In genomic region chr4:153223418-153223792, GRCh38 we compare ENCODE assay signal across 8 cellular contexts. TPM values are rescaled to one million over a fixed set of nuclear protein-coding genes. Genes with fewer than 3 reads are reported as not detected.
A peak's percentile ranks its signal among the peaks of the same experiment; 100 is the strongest.
DNase-seq lines count a peak whose midpoint lies in the region; ATAC-seq and TF ChIP-seq lines count a peak whose summit lies in the region.

No MANE protein-coding gene starts in this region.

- in situ Hi-C loops in astrocyte of the cerebellum (cut with HindIII; ENCODE audit: low sequenced_read_pairs), result no loop called here

- H3K27ac ChIP-seq in right lobe of liver, result peak overlapping the region; percentile 86 to 89 (median 89)
- peak overlapping the region; percentile 88 for H3K27ac ChIP-seq in upper lobe of right lung

- intact Hi-C loops in Right ventricle myocardium inferior (cut with DNase I) (loop anchor here (10.0 kb wide), 1 partner anchor 241 kb away; the partner anchor contains the start of gene TMEM131L), cardiac septum (cut with DNase I) (loop anchor here (5.0 to 10.0 kb wide), 3 partner anchors 71 to 241 kb away; partner anchors contain the start of gene TMEM131L), right lobe of liver (cut with DNase I) (no loop called here), upper lobe of right lung (cut with DNase I) (no loop called here)

- DNase-seq in Right ventricle myocardium inferior (ENCODE audit: missing footprints) (no peak), cardiac septum (ENCODE audit: low spot score) (no peak), astrocyte of the cerebellum (ENCODE audit: low read depth) (no peak), right lobe of liver (no peak), upper lobe of right lung (no peak)
- DNase-seq in stimulated activated CD4-positive, alpha-beta T cell treated with anti-CD3 and anti-CD28 coated beads, Interleukin-2, amount 100 ng/mL, for 48 hours, result no peak

- no peak for TF ChIP-seq CTCF in astrocyte of the cerebellum (IDR thresholded peaks at IDR 0.05; ENCODE audit: low read depth, low read length, missing control alignments)
- no peak for TF ChIP-seq CTCF in right lobe of liver (IDR thresholded peaks at IDR 0.05)
- TF ChIP-seq CTCF in upper lobe of right lung (IDR thresholded peaks at IDR 0.05), result no peak

- no peaks in the 10 kb centered on the region for H3K36me3 ChIP-seq in right lobe of liver
- no peaks in the 10 kb centered on the region for H3K36me3 ChIP-seq in upper lobe of right lung

- no peak for TF ChIP-seq POLR2A in right lobe of liver (IDR thresholded peaks at IDR 0.05)

- H3K9me3 ChIP-seq in right lobe of liver (no peaks in the 10 kb centered on the region), upper lobe of right lung (no peaks in the 10 kb centered on the region)

- peak; percentile 37 for ATAC-seq in Right ventricle myocardium inferior
- peak; percentile 15 to 34 (median 18) for ATAC-seq in right lobe of liver
- ATAC-seq in upper lobe of right lung, result no peak
- ATAC-seq in HG03469 (IDR thresholded peaks at IDR 0.05; ENCODE audit: unreplicated experiment), result no peak
- ATAC-seq in HG03460 (IDR thresholded peaks at IDR 0.05; ENCODE audit: unreplicated experiment), result no peak

- H3K4me3 ChIP-seq in astrocyte of the cerebellum (ENCODE audit: low read depth, low read length) (peak overlapping the region; percentile 56), right lobe of liver (peak overlapping the region; percentile 63 to 70 (median 64)), upper lobe of right lung (peak overlapping the region; percentile 68)

- no peaks in the 10 kb centered on the region for H3K4me1 ChIP-seq in right lobe of liver
- H3K4me1 ChIP-seq in upper lobe of right lung, result peaks cover 22% of the 10 kb centered on the region

- 5% methylated on average over 9 of the region's 9 CpGs for WGBS in right lobe of liver (ENCODE audit: insufficient coverage, low coverage, low lambda C conversion rate, missing lambda C conversion rate)

- H3K27me3 ChIP-seq in right lobe of liver (no peaks in the 10 kb centered on the region), upper lobe of right lung (no peaks in the 10 kb centered on the region)

RNA-seq across cellular contexts. Expression of gene TRIM2, which starts 19.2 kb away (rescaled TPM):
- total RNA-seq in Right ventricle myocardium inferior (14.7 TPM), cardiac septum (23.4 TPM), right lobe of liver (10 to 100 TPM in 3 of 6 experiments, 1 to 10 TPM in 3; 8.9 to 17.5 (median 10.0) TPM), upper lobe of right lung (35.9 TPM)

Comparison
In these comparisons a context has a peak if more than half of its experiments do, and no peak if none do; other contexts are left out.
1. ATAC-seq: peak in Right ventricle myocardium inferior (single experiment) and right lobe of liver (4 of 4); none in upper lobe of right lung (single experiment), HG03469 (single experiment) and HG03460 (single experiment).
2. intact Hi-C loops: an anchor here in Right ventricle myocardium inferior (10.0 kb wide) and cardiac septum (5.0 to 10.0 kb wide); none called in right lobe of liver and upper lobe of right lung.
3. Peak in every context shown above with its lines, with median percentiles within 50 percentile points of each other: H3K4me3 ChIP-seq.